8 cellular contexts compared by ENCODE assay signal in the genomic region with DNA sequence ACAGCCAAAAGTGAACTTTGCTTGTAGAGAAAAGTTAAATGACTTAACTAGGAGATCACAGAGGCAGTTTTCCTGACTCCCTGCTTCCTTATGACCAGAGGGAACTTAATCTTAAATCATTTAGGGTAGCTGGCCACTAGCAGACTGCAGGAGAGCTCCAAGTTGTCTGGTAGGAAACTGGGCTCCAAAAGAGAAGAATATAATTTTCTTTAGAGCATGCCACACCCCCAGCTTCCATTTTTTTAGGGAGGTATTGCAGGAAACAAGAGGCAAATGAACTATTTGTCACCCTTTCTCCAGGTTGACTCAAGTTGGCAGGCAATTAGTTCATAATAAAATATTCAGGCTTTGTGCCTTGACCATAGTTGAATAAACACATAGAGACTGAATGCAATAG. TPM values are rescaled to one million over a fixed set of nuclear protein-coding genes. Genes with fewer than 3 reads are reported as not detected.
DNase-seq lines count a peak whose midpoint lies in the region; FAIRE-seq and TF ChIP-seq lines count a peak whose summit lies in the region.

No MANE protein-coding gene starts in this region.

- TF ChIP-seq CTCF in cardiac muscle cell (IDR thresholded peaks at IDR 0.05; ENCODE audit: low read depth, low read length) (no peak), astrocyte of the cerebellum (IDR thresholded peaks at IDR 0.05; ENCODE audit: low read depth, low read length, missing control alignments) (no peak), lower leg skin (IDR thresholded peaks at IDR 0.05) (no peak), uterus (IDR thresholded peaks at IDR 0.05) (no peak)

- DNase-seq in cardiac muscle cell (ENCODE audit: low read depth in 1 of 2, low spot score in 1 of 2) (peak in 1 of 2 donors; percentile 35), cardiac septum (ENCODE audit: low spot score) (no peak), astrocyte of the cerebellum (ENCODE audit: low read depth) (no peak), lower leg skin (ENCODE audit: low spot score in 2 of 2) (no peak), uterus (no peak), caudate nucleus (lab: John Stamatoyannopoulos, UW) (no peak), dedifferentiated amniotic fluid mesenchymal stem cell (ENCODE audit: extremely low spot score) (no peak), GM19239 (ENCODE audit: insufficient read length, low spot score) (no peak)

- peak overlapping the region; percentile 86 for H3K27ac ChIP-seq in cardiac muscle cell
- peak overlapping the region; percentile 77 to 86 for H3K27ac ChIP-seq in uterus
- no peak overlapping the region for H3K27ac ChIP-seq in caudate nucleus (ENCODE audit: low read depth, low read length)

- H3K9me3 ChIP-seq in cardiac muscle cell (ENCODE audit: low read depth) (no peaks in the 10 kb centered on the region), uterus (no peaks in the 10 kb centered on the region)

- in situ Hi-C loops in astrocyte of the cerebellum (cut with HindIII; ENCODE audit: low sequenced_read_pairs): no loop called here

- H3K27me3 ChIP-seq in cardiac muscle cell (no peaks in the 10 kb centered on the region), uterus (no peaks in the 10 kb centered on the region)

- H3K4me3 ChIP-seq in cardiac muscle cell (peak overlapping the region; percentile 87), astrocyte of the cerebellum (ENCODE audit: low read depth, low read length) (peak overlapping the region; percentile 76), lower leg skin (ENCODE audit: low read depth, poor library complexity, severe bottlenecking) (peak overlapping the region; percentile 38), uterus (peak overlapping the region; percentile 56 to 83)

- FAIRE-seq in GM19239 (lab: Jason Lieb, UNC): no peak

- peaks cover 17% of the 10 kb centered on the region for H3K4me1 ChIP-seq in cardiac muscle cell (ENCODE audit: low read depth)
- no peaks in the 10 kb centered on the region for H3K4me1 ChIP-seq in uterus

- no peak for TF ChIP-seq POLR2A in lower leg skin (IDR thresholded peaks at IDR 0.05)
- no peak for TF ChIP-seq POLR2A in uterus (IDR thresholded peaks at IDR 0.05)

- H3K36me3 ChIP-seq in cardiac muscle cell (peaks cover under 1% of the 10 kb centered on the region), uterus (no peaks in the 10 kb centered on the region)

- intact Hi-C loops in cardiac septum (cut with DNase I) (no loop called here), lower leg skin (cut with DNase I; ENCODE audit: low total_unique reads) (no loop called here), uterus (cut with DNase I; ENCODE audit: low total_unique reads) (no loop called here)

RNA-seq across cellular contexts. Expression of gene METTL15, which starts 2.6 kb away (rescaled TPM):
- total RNA-seq in cardiac muscle cell (10.9 and 13.2 TPM in 2 replicates), cardiac septum (10.9 TPM), lower leg skin (10 to 100 TPM in 1 of 4 donors, 1 to 10 TPM in 3; 5.4 to 12.9 (median 8.5) TPM), uterus (10 to 100 TPM in 3 of 4 donors, 1 to 10 TPM in 1; 8.5 to 41.1 (median 17.0) TPM)
- 15.3 and 17.4 TPM in 2 replicates for polyA plus RNA-seq in cardiac muscle cell

RNA-seq across cellular contexts. Expression of gene KIF18A, which starts 2.9 kb away (rescaled TPM):
- total RNA-seq in cardiac muscle cell: 4.1 and 16.1 TPM in 2 replicates
- 4.9 and 22.3 TPM in 2 replicates for polyA plus RNA-seq in cardiac muscle cell
- total RNA-seq in cardiac septum: 0.27 TPM
- 1 to 10 TPM in 2 of 4 donors, under 1 TPM in 2; 0.38 to 1.5 (median 1.1) TPM for total RNA-seq in lower leg skin
- 10 to 100 TPM in 1 of 4 donors, under 1 TPM in 2, not detected in 1; 0.29 to 13.1 (median 0.43) TPM for total RNA-seq in uterus
